ENCODE assay signal across 14 cellular contexts in the genomic region with DNA sequence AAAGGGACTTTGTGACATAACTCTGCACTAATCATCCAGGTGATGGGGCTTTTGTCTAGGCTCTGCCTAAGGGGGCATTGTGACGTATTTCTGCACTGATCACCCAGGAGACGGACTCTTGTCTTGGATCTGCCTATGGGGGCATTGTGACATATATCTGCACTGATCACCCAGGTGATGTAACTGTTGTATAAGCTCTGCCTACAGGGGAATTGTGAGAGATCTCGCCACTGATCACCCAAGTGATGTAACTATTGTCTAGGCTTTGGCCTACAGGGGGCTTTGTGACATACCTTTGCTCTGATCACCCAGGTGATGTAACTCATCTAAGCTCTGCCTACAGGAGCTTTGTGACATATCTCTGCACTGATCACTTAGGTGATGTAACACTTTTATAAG. TPM values are rescaled to one million over a fixed set of nuclear protein-coding genes. Genes with fewer than 3 reads are reported as not detected.
DNase-seq lines count a peak whose midpoint lies in the region; ATAC-seq lines count a peak whose summit lies in the region.
"Not testable (repeated sequence)": the region's sequence is repeated elsewhere in the genome, so short reads cannot be mapped to it uniquely, and the experiment has no call there.
"Had no signal": no experiment of that assay in that cellular context is flagged by ENCODE, and none has a peak within 500 bp of the region (broad histone marks: within the 10 kb centered on the region; RNA-seq: fewer than 3 reads in every experiment).

No MANE protein-coding gene starts in this region.

- not testable (repeated sequence) for DNase-seq in natural killer cell treated with Interleukin-12 subunit alpha and Interleukin-12 subunit beta and Interleukin-15 and Interleukin-18, amount 100 ng/mL, for 72 hours (ENCODE audit: low spot score)

- peaks cover 24% of the 10 kb centered on the region for H3K9me3 Mint-ChIP-seq in natural killer cell treated with Interleukin-12 subunit alpha and Interleukin-12 subunit beta and Interleukin-15 and Interleukin-18, amount 100 ng/mL, for 72 hours

- peaks cover 20% of the 10 kb centered on the region for H3K36me3 Mint-ChIP-seq in natural killer cell treated with Interleukin-12 subunit alpha and Interleukin-12 subunit beta and Interleukin-15 and Interleukin-18, amount 100 ng/mL, for 72 hours

- H3K4me3 Mint-ChIP-seq in natural killer cell treated with Interleukin-12 subunit alpha and Interleukin-12 subunit beta and Interleukin-15 and Interleukin-18, amount 100 ng/mL, for 72 hours, result not testable (repeated sequence)

- H3K27me3 Mint-ChIP-seq in natural killer cell treated with Interleukin-12 subunit alpha and Interleukin-12 subunit beta and Interleukin-15 and Interleukin-18, amount 100 ng/mL, for 72 hours, result not testable (repeated sequence)

- ATAC-seq in GM18909 (IDR thresholded peaks at IDR 0.05; ENCODE audit: poor library complexity, unreplicated experiment) (peak; percentile 13), GM21528 (IDR thresholded peaks at IDR 0.05; ENCODE audit: low FRiP score, unreplicated experiment) (peak; percentile 18), HG02678 (IDR thresholded peaks at IDR 0.05; ENCODE audit: unreplicated experiment) (peak; percentile 10), HG03064 (IDR thresholded peaks at IDR 0.05; ENCODE audit: low read depth, unreplicated experiment) (peak; percentile 12), HG03521 (IDR thresholded peaks at IDR 0.05; ENCODE audit: unreplicated experiment) (peak; percentile 10), esophagus mucosa (peak; percentile 48)
- ATAC-seq in natural killer cell treated with Interleukin-12 subunit alpha and Interleukin-12 subunit beta and Interleukin-15 and Interleukin-18, amount 100 ng/mL, for 72 hours, result peak; percentile 1 to 34

- not testable (repeated sequence) for H3K27ac Mint-ChIP-seq in natural killer cell treated with Interleukin-12 subunit alpha and Interleukin-12 subunit beta and Interleukin-15 and Interleukin-18, amount 100 ng/mL, for 72 hours

- not testable (repeated sequence) for H3K4me1 Mint-ChIP-seq in natural killer cell treated with Interleukin-12 subunit alpha and Interleukin-12 subunit beta and Interleukin-15 and Interleukin-18, amount 100 ng/mL, for 72 hours (ENCODE audit: low read depth in 2 of 2)

RNA-seq across cellular contexts. Expression of gene USP14, which starts 49.7 kb away (rescaled TPM):
- 39.9 TPM for total RNA-seq in esophagus mucosa
- total RNA-seq in natural killer cell treated with Interleukin-12 subunit alpha and Interleukin-12 subunit beta and Interleukin-15 and Interleukin-18, amount 100 ng/mL, for 72 hours, result 10 to 100 TPM; 73.2 to 79.7 TPM

RNA-seq across cellular contexts. Expression of gene TUBB8B, which starts 59.2 kb away (rescaled TPM):
- total RNA-seq in esophagus mucosa, result not detected
- total RNA-seq in natural killer cell treated with Interleukin-12 subunit alpha and Interleukin-12 subunit beta and Interleukin-15 and Interleukin-18, amount 100 ng/mL, for 72 hours, result not detected
- total RNA-seq: activated naive CD8-positive, alpha-beta T cell treated with anti-CD3 and anti-CD28 coated beads, Interleukin-2, amount 10 ng/mL, durations not matched to agents 7 days and 5 days; cerebellum; hepatocyte; K562; left ventricle myocardium inferior; OCI-LY7; urinary bladder had no signal
